ENCODE assay signal across 1 cellular context in the genomic region with DNA sequence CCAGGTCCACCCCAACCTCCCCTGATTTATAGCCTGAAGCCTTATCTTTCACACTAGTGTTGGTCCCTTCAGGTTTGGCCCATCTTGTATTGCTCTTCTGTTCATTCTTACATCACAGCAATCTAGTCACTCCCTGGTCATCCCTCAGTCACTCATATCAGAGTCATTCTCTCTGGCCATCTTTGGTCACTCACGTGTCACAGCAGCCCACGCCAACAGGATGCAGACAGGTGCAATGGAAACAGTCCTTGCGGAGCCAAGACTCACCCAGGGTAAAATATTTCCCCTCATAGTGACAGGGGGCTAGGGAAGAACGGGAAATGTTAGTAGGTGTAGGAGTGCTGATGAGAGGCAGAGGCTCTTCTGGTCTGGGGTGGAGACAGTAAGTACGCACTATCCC.
TF ChIP-seq lines count a peak whose summit lies in the region.

No MANE protein-coding gene starts in this region.

TF ChIP-seq in endothelial cell of umbilical vein, 7 proteins besides CTCF, POLR2A, EP300 and RAD21:
- no peak for TF ChIP-seq JUN (IDR thresholded peaks at IDR 0.05; ENCODE audit: borderline replicate concordance, insufficient read depth, insufficient read length, low read depth)
- TF ChIP-seq POLR2AphosphoS5 (IDR thresholded peaks at IDR 0.05; ENCODE audit: insufficient read depth, low read depth, low read length) = no peak
- no peak for TF ChIP-seq MYC (IDR thresholded peaks at IDR 0.05; ENCODE audit: low read depth, low read length)
- no peak for TF ChIP-seq EZH2 (IDR thresholded peaks at IDR 0.05; ENCODE audit: borderline replicate concordance, low read depth, low read length, severe bottlenecking)
- TF ChIP-seq, protein P1, sequence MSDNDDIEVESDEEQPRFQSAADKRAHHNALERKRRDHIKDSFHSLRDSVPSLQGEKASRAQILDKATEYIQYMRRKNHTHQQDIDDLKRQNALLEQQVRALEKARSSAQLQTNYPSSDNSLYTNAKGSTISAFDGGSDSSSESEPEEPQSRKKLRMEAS (IDR thresholded peaks at IDR 0.05; ENCODE audit: insufficient read depth, insufficient read length) = no peak
- no peak for TF ChIP-seq GATA2 (IDR thresholded peaks at IDR 0.05; ENCODE audit: insufficient read depth, insufficient read length, low read depth, low read length)
- TF ChIP-seq FOS (IDR thresholded peaks at IDR 0.05; ENCODE audit: borderline replicate concordance, insufficient read depth, low read length) = no peak
